Comparison of ENCODE assay signal across 8 cellular contexts in the genomic region with DNA sequence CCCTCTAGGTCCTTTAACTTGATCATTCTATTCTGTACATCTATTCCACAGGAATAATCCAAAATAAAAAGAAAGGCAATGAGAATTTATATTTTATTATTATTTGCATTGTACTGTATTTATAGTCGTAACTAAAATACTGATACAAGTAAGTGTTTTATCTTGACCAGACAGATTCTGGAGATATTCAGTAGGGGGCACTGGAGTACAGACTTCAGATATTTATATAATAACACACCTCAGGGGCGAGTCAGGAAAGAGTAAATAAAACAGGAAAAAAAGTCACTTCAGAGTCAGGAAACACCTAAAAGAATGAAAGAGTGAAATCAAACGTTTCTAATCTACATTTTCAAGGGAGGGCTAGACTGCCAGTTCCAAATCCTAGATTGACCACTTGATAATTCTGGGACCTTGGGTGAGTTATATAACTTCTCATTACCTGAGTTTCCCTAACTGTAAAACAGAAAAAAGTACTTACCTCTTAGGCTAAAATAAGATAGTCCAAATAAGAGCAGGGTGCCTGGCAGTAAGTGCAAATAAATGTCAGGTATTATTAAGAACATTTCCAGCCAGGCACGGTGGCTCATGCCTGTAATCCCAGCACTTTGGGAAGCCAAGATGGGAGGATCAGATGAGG. TPM values are rescaled to one million over a fixed set of nuclear protein-coding genes. Genes with fewer than 3 reads are reported as not detected.
A peak's percentile ranks its signal among the peaks of the same experiment; 100 is the strongest.
DNase-seq lines count a peak whose midpoint lies in the region; ATAC-seq, FAIRE-seq and TF ChIP-seq lines count a peak whose summit lies in the region.

No MANE protein-coding gene starts in this region.

- TF ChIP-seq RAD21 in K562 (CRISPR knock-in tag; conservative IDR thresholded peaks at IDR 0.05 in 1 of 2, IDR thresholded peaks at IDR 0.05 in 1 of 2): peak; percentile 77 to 83

- peaks cover 28% of the 10 kb centered on the region for H3K36me3 Mint-ChIP-seq in T-helper 2 cell treated with Interferon-gamma antibody and Interleukin-4, amounts not matched to agents 5 μg/mL and 100 μg/mL, for 36 hours (ENCODE audit: low read depth)

- no peaks in the 10 kb centered on the region for H3K9me1 ChIP-seq in K562 (ENCODE audit: control insufficient read depth, insufficient read depth, low read length)

- H3K27ac ChIP-seq in K562 (ENCODE audit: extremely low read depth, low read depth, low read length) (no peak overlapping the region), ovary (no peak overlapping the region)

- H3K9me3 ChIP-seq in K562 (replicated peaks; ENCODE audit: control insufficient read depth, insufficient read depth, low read depth, low read length): no peaks in the 10 kb centered on the region
- no peaks in the 10 kb centered on the region for H3K9me3 ChIP-seq in ovary

- H3K4me3 ChIP-seq in K562: no peak overlapping the region
- no peak overlapping the region for H3K4me3 ChIP-seq in ovary

- ATAC-seq in K562: peak; percentile 84

- H3K27me3 ChIP-seq in K562 (ENCODE audit: control insufficient read depth in 2 of 2, insufficient read depth in 2 of 2, low read length in 2 of 2) (no peaks in the 10 kb centered on the region), ovary (no peaks in the 10 kb centered on the region)

- no peaks in the 10 kb centered on the region; the same call in 2 of the 3 replicates for H3K79me2 ChIP-seq in K562 (ENCODE audit: control insufficient read depth, insufficient read depth, low read length)

- no peak for TF ChIP-seq EP300 in K562 (IDR thresholded peaks at IDR 0.05; ENCODE audit: low read length)
- no peak for TF ChIP-seq EP300 in ovary (IDR thresholded peaks at IDR 0.05)

- H3K9ac ChIP-seq in K562 (ENCODE audit: insufficient read depth in 1 of 2, low read depth in 2 of 2, low read length in 2 of 2): no peak overlapping the region

- H3K9me3 Mint-ChIP-seq in T-helper 2 cell treated with Interferon-gamma antibody and Interleukin-4, amounts not matched to agents 5 μg/mL and 100 μg/mL, for 36 hours: no peaks in the 10 kb centered on the region

- H4K20me1 ChIP-seq in K562 (replicated peaks; ENCODE audit: control insufficient read depth, insufficient read depth, low read length): no peaks in the 10 kb centered on the region

- POLR2A ChIA-PET in K562 (lab: Yijun Ruan, JAX): interaction anchor here (0.5 kb wide), 1 partner anchor 11 kb away, joined by 3 read pairs; no protein-coding TSS in a partner anchor

- H3K4me1 ChIP-seq in K562 (replicated peaks in 1 of 2; ENCODE audit: control insufficient read depth in 2 of 2, insufficient read depth in 2 of 2, low read length in 2 of 2) (peaks cover 0 to 9% of the 10 kb centered on the region in 2 experiments; a peak in 2 of 5 replicates), ovary (ENCODE audit: insufficient read depth) (no peaks in the 10 kb centered on the region)

- TF ChIP-seq POLR2A in K562 (conservative IDR thresholded peaks at IDR 0.05): no peak
- TF ChIP-seq POLR2A in ovary (IDR thresholded peaks at IDR 0.05): no peak

- no peak overlapping the region for H3K4me3 Mint-ChIP-seq in T-helper 2 cell treated with Interferon-gamma antibody and Interleukin-4, amounts not matched to agents 5 μg/mL and 100 μg/mL, for 36 hours

- no peak overlapping the region for H3K4me2 ChIP-seq in K562 (ENCODE audit: insufficient read depth, low read length)

- H2AFZ ChIP-seq in K562 (ENCODE audit: low read depth, low read length): no peak overlapping the region

- TF ChIP-seq CTCF in GM20000 (IDR thresholded peaks at IDR 0.05; ENCODE audit: extremely low read depth, missing control alignments) (peak; percentile 13), K562 (IDR thresholded peaks at IDR 0.05 in 2 of 3, conservative IDR thresholded peaks at IDR 0.05 in 1 of 3; ENCODE audit: insufficient read depth in 2 of 3, low read depth in 1 of 3, low read length in 3 of 3) (peak; percentile 49 to 92 (median 56); a peak in 5 of 6 replicates), ovary (IDR thresholded peaks at IDR 0.05) (no peak)

- BruUV-seq in K562 (replicated peaks; lab: Mats Ljungman, UMichigan): no TSS peak

- intact Hi-C loops in K562 (cut with micrococcal nuclease) (loop anchor here (1.0 to 5.0 kb wide), 2 partner anchors 42 to 85 kb away; no protein-coding TSS in a partner anchor), ovary (cut with DNase I) (no loop called here)

- H3K36me3 ChIP-seq in K562 (ENCODE audit: control insufficient read depth, insufficient read depth, low read length) (peaks cover 53% of the 10 kb centered on the region), ovary (no peaks in the 10 kb centered on the region)

- H3K4me1 Mint-ChIP-seq in T-helper 2 cell treated with Interferon-gamma antibody and Interleukin-4, amounts not matched to agents 5 μg/mL and 100 μg/mL, for 36 hours (ENCODE audit: low read depth): no peaks in the 10 kb centered on the region

- no peak overlapping the region for H3K27ac Mint-ChIP-seq in T-helper 2 cell treated with Interferon-gamma antibody and Interleukin-4, amounts not matched to agents 5 μg/mL and 100 μg/mL, for 36 hours

- no peak for FAIRE-seq in K562 (lab: Jason Lieb, UNC)

- H3K27me3 Mint-ChIP-seq in T-helper 2 cell treated with Interferon-gamma antibody and Interleukin-4, amounts not matched to agents 5 μg/mL and 100 μg/mL, for 36 hours (ENCODE audit: low read depth): no peaks in the 10 kb centered on the region

- CTCF ChIA-PET in K562 (lab: Yijun Ruan, JAX; ENCODE audit: low intra/inter-chr PET ratio): interaction anchor here (1.1 to 2.5 kb wide), 3 partner anchors 85 to 945 kb away, joined by 3 to 18 read pairs (median 14); partner anchors contain the start of gene SF3A3

- WGBS in K562 (ENCODE audit: insufficient coverage, low coverage, missing lambda C conversion rate): 40% methylated on average over 4 of the region's 4 CpGs
- WGBS in ovary, 3 donors: 38 to 47% (median 38%) methylated on average over 4 of the region's 4 CpGs

- in situ Hi-C loops in K562 (cut with MboI): no loop called here

- DNase-seq in AG20443 (ENCODE audit: low spot score) (peak; percentile 24), GM20000 (ENCODE audit: low spot score) (peak; percentile 67), NCI-H345 treated with DMSO at 0.1 percent for 48 hours (lab: John Stamatoyannopoulos, UW; ENCODE audit: unreplicated experiment) (peak; percentile 20), K562 (ENCODE audit: extremely low read depth in 1 of 4, low spot score in 3 of 4) (peak; percentile 50 to 67 (median 58)), left kidney (ENCODE audit: low read depth, low spot score) (peak; percentile 65), Ammon's horn (ENCODE audit: low spot score) (no peak), ovary (no peak)
- no peak for DNase-seq in T-helper 2 cell treated with Interferon-gamma antibody and Interleukin-4, amounts not matched to agents 5 μg/mL and 100 μg/mL, for 36 hours (ENCODE audit: low spot score)

TF ChIP-seq in K562, 482 proteins besides CTCF, POLR2A, EP300 and RAD21 (continues in another document):
- no peak for TF ChIP-seq PURB (CRISPR knock-in tag; IDR thresholded peaks at IDR 0.05; ENCODE audit: low read depth)

RNA-seq across cellular contexts. Expression of gene MTF1, which starts 31.1 kb away (rescaled TPM):
- total RNA-seq in K562 (2011; cell fraction: chromatin; rRNA removed; ENCODE audit: low replicate concordance): 31.8 and 48.9 TPM in 2 replicates
- total RNA-seq in K562 (2011; cell fraction: nucleolus; rRNA removed): 9.0 and 9.3 TPM in 2 replicates
- total RNA-seq in K562 (2011; cell fraction: nucleoplasm; rRNA removed): 11.7 and 13.0 TPM in 2 replicates
- total RNA-seq in K562 (2014; rRNA removed) (1.1 and 2.6 TPM in 2 replicates), K562 (2014; rRNA removed; fragmentation: Illumina TruSeq; extraction: Trizol) (6.7 and 7.1 TPM in 2 replicates), K562 (2015; rRNA removed; fragmentation: Illumina TruSeq; extraction: Trizol) (4.3 and 4.4 TPM in 2 replicates), K562 (2021) (11.3 and 12.2 TPM in 2 replicates), ovary (10 to 100 TPM in 5 of 7 donors, 1 to 10 TPM in 2; 3.4 to 29.1 (median 21.9) TPM)
- polyA plus RNA-seq in K562 (2011; rRNA removed) (4.8 and 5.1 TPM in 2 replicates), K562 (2014; fragmentation: Illumina TruSeq; extraction: Trizol) (5.2 and 6.1 TPM in 2 replicates), K562 (2014; fragmentation: Nextera tagmentation; extraction: Ambion mirVana) (1 to 10 TPM; 1.9 to 2.4 TPM), K562 (2014; rRNA removed) (2.9 and 3.6 TPM in 2 replicates), ovary (1 to 10 TPM; 4.5 to 9.6 TPM)
- 3.1 and 4.5 TPM in 2 replicates for polyA plus RNA-seq in K562 (2011; cell fraction: cytosol; rRNA removed)
- polyA plus RNA-seq in K562 (2011; cell fraction: nucleus; rRNA removed): 5.0 and 7.5 TPM in 2 replicates
- 2.3 and 5.2 TPM in 2 replicates for polyA plus RNA-seq in K562 (2012)
- 16.1 and 36.5 TPM in 2 replicates for polyA minus RNA-seq in K562 (2011; rRNA and poly(A)+ RNA removed)
- polyA minus RNA-seq in K562 (2011; cell fraction: cytosol; rRNA and poly(A)+ RNA removed): 2.8 and 3.1 TPM in 2 replicates
- polyA minus RNA-seq in K562 (2011; cell fraction: nucleus; rRNA and poly(A)+ RNA removed): 3.2 and 6.2 TPM in 2 replicates

RNA-seq across cellular contexts. Expression of gene INPP5B, which starts 56.4 kb away (rescaled TPM):
- 143 and 150 TPM in 2 replicates for total RNA-seq in K562 (2011; cell fraction: chromatin; rRNA removed; ENCODE audit: low replicate concordance)
- total RNA-seq in K562 (2011; cell fraction: nucleolus; rRNA removed): 71.7 and 79.2 TPM in 2 replicates
- 90.1 and 108 TPM in 2 replicates for total RNA-seq in K562 (2011; cell fraction: nucleoplasm; rRNA removed)
- total RNA-seq in K562 (2014; rRNA removed): 25.2 and 33.7 TPM in 2 replicates
- 26.3 and 27.9 TPM in 2 replicates for total RNA-seq in K562 (2014; rRNA removed; fragmentation: Illumina TruSeq; extraction: Trizol)
- 22.2 and 23.6 TPM in 2 replicates for total RNA-seq in K562 (2015; rRNA removed; fragmentation: Illumina TruSeq; extraction: Trizol)
- total RNA-seq in K562 (2021): 27.8 and 28.7 TPM in 2 replicates
- 20.9 and 27.8 TPM in 2 replicates for polyA plus RNA-seq in K562 (2011; rRNA removed)
- 13.6 and 20.1 TPM in 2 replicates for polyA plus RNA-seq in K562 (2011; cell fraction: cytosol; rRNA removed)
- polyA plus RNA-seq in K562 (2011; cell fraction: nucleus; rRNA removed): 33.3 and 37.6 TPM in 2 replicates
- 10.8 and 18.4 TPM in 2 replicates for polyA plus RNA-seq in K562 (2012)
- 19.7 and 19.8 TPM in 2 replicates for polyA plus RNA-seq in K562 (2014; fragmentation: Illumina TruSeq; extraction: Trizol)
- polyA plus RNA-seq in K562 (2014; fragmentation: Nextera tagmentation; extraction: Ambion mirVana): 10 to 100 TPM; 14.1 to 16.5 TPM
- polyA plus RNA-seq in K562 (2014; rRNA removed): 18.5 and 20.9 TPM in 2 replicates
- 43.4 and 44.7 TPM in 2 replicates for polyA minus RNA-seq in K562 (2011; rRNA and poly(A)+ RNA removed)
- polyA minus RNA-seq in K562 (2011; cell fraction: cytosol; rRNA and poly(A)+ RNA removed): 23.4 and 25.6 TPM in 2 replicates
- polyA minus RNA-seq in K562 (2011; cell fraction: nucleus; rRNA and poly(A)+ RNA removed): 26.3 and 44.0 TPM in 2 replicates
- total RNA-seq in ovary: 10 to 100 TPM; 23.2 to 68.5 (median 33.7) TPM
- 10 to 100 TPM; 23.2 to 30.3 TPM for polyA plus RNA-seq in ovary

Comparison
In these comparisons a context has a peak if more than half of its experiments do, and no peak if none do; other contexts are left out.
1. DNase-seq: peak in AG20443 (single experiment), GM20000 (single experiment), NCI-H345 treated with DMSO at 0.1 percent for 48 hours (single experiment), K562 (4 of 4) and left kidney (single experiment); none in Ammon's horn (single experiment), ovary (0 of 5) and T-helper 2 cell treated with Interferon-gamma antibody and Interleukin-4, amounts not matched to agents 5 μg/mL and 100 μg/mL, for 36 hours (single experiment).
2. CTCF ChIP-seq: peak in GM20000 (single experiment) and K562 (3 of 3); none in ovary (0 of 3).